ENCODE assay signal across 12 cellular contexts in the genomic region with DNA sequence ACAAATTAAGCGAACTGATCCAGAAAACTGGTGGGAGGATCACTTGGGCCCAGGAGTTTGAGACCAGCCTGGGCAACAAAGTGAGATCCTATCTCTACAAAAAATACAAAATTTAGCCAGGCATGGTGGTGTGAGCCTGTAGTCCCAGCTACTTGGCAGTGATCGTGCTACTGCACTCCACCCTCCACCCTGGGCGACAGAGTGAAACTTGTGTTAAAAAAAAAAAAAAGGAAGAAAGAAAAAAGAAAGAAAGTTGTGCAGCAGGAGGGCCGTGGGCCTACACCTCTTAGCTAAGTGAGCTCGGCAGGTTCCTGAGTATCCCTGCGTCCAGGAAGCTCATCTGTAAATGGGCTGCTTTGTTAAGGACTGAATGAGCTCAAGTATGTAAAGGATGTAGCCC. TPM values are rescaled to one million over a fixed set of nuclear protein-coding genes. Genes with fewer than 3 reads are reported as not detected.
DNase-seq lines count a peak whose midpoint lies in the region; ATAC-seq, FAIRE-seq and TF ChIP-seq lines count a peak whose summit lies in the region.
"Had no signal": no experiment of that assay in that cellular context is flagged by ENCODE, and none has a peak within 500 bp of the region (broad histone marks: within the 10 kb centered on the region; RNA-seq: fewer than 3 reads in every experiment).

No MANE protein-coding gene starts in this region.

- H3K79me2 ChIP-seq in OCI-LY1 (ENCODE audit: insufficient read depth, low read length) = no peaks in the 10 kb centered on the region

- 85 to 88% methylated on average over 5 to 6 of the region's 6 CpGs for WGBS in endodermal cell (ENCODE audit: insufficient coverage in 1 of 2, insufficient read length in 1 of 2), 2 experiments
- 71 to 84% methylated on average over 6 of the region's 6 CpGs for WGBS in sigmoid colon, 2 donors

- no peaks in the 10 kb centered on the region for H3K27me3 Mint-ChIP-seq in endodermal cell (ENCODE audit: insufficient read depth)
- H3K27me3 Mint-ChIP-seq: activated CD4-positive, alpha-beta T cell treated with anti-CD3 and anti-CD28 coated beads, Interleukin-2, amount 10 ng/mL, durations not matched to agents 7 days and 5 days; CD4-positive, alpha-beta memory T cell; progenitor cell of endocrine pancreas had no signal

- peak; percentile 41 for FAIRE-seq in GM18507 (lab: Jason Lieb, UNC)

- no peak overlapping the region for H3K4me3 Mint-ChIP-seq in endodermal cell
- H3K4me3 Mint-ChIP-seq: activated CD4-positive, alpha-beta T cell treated with anti-CD3 and anti-CD28 coated beads, Interleukin-2, amount 10 ng/mL, durations not matched to agents 7 days and 5 days; CD4-positive, alpha-beta memory T cell had no signal

- no peak for TF ChIP-seq EP300 in sigmoid colon (IDR thresholded peaks at IDR 0.05)

- no peaks in the 10 kb centered on the region for H3K9me3 Mint-ChIP-seq in endodermal cell
- H3K9me3 Mint-ChIP-seq: activated CD4-positive, alpha-beta T cell treated with anti-CD3 and anti-CD28 coated beads, Interleukin-2, amount 10 ng/mL, durations not matched to agents 7 days and 5 days; CD4-positive, alpha-beta memory T cell had no signal

- H3K4me1 Mint-ChIP-seq in endodermal cell = peaks cover 7% of the 10 kb centered on the region

- H3K36me3 Mint-ChIP-seq in endodermal cell (ENCODE audit: low read depth) = peaks cover 40% of the 10 kb centered on the region

- no peaks in the 10 kb centered on the region for H3K9me2 ChIP-seq in OCI-LY1 (ENCODE audit: low read depth, low read length)

- H2AFZ ChIP-seq in OCI-LY1 (ENCODE audit: low read length) = no peak overlapping the region

- TF ChIP-seq POLR2A in sigmoid colon (IDR thresholded peaks at IDR 0.05) = no peak

- no peak for TF ChIP-seq CTCF in OCI-LY1 (IDR thresholded peaks at IDR 0.05; ENCODE audit: low read length)
- TF ChIP-seq CTCF in endodermal cell (conservative IDR thresholded peaks at IDR 0.05) = no peak
- no peak for TF ChIP-seq CTCF in sigmoid colon (IDR thresholded peaks at IDR 0.05)
- no peak for TF ChIP-seq CTCF in lower lobe of right lung (IDR thresholded peaks at IDR 0.05)
- TF ChIP-seq CTCF in upper lobe of right lung (IDR thresholded peaks at IDR 0.05) = no peak

- H3K4me3 ChIP-seq in OCI-LY1 (ENCODE audit: low read depth, low read length, poor library complexity, severe bottlenecking) = no peak overlapping the region
- no peak overlapping the region for H3K4me3 ChIP-seq in endodermal cell (ENCODE audit: low read length)
- H3K4me3 ChIP-seq in sigmoid colon = no peak overlapping the region
- H3K4me3 ChIP-seq in lower lobe of right lung = no peak overlapping the region
- no peak overlapping the region for H3K4me3 ChIP-seq in upper lobe of right lung
- H3K4me3 ChIP-seq: body of pancreas had no signal

- no peak overlapping the region for H3K4me2 ChIP-seq in OCI-LY1 (ENCODE audit: low read length)

- H3K27me3 ChIP-seq in OCI-LY1 (ENCODE audit: insufficient read depth, low read length) (no peaks in the 10 kb centered on the region), endodermal cell (ENCODE audit: control insufficient read depth, insufficient read depth, low read length, poor library complexity, severe bottlenecking) (no peaks in the 10 kb centered on the region), sigmoid colon (no peaks in the 10 kb centered on the region), lower lobe of right lung (ENCODE audit: low read depth) (no peaks in the 10 kb centered on the region), upper lobe of right lung (no peaks in the 10 kb centered on the region)
- H3K27me3 ChIP-seq: body of pancreas had no signal

- H3K27ac Mint-ChIP-seq in endodermal cell = peak overlapping the region; percentile 53
- H3K27ac Mint-ChIP-seq: activated CD4-positive, alpha-beta T cell treated with anti-CD3 and anti-CD28 coated beads, Interleukin-2, amount 10 ng/mL, durations not matched to agents 7 days and 5 days; progenitor cell of endocrine pancreas had no signal

- peaks cover 36% of the 10 kb centered on the region for H3K36me3 ChIP-seq in OCI-LY1 (ENCODE audit: insufficient read depth, low read length)
- peaks cover 62% of the 10 kb centered on the region for H3K36me3 ChIP-seq in endodermal cell (ENCODE audit: control insufficient read depth, insufficient read depth, low read length)
- H3K36me3 ChIP-seq in sigmoid colon = peaks cover 13 to 43% (median 37%) of the 10 kb centered on the region in 4 donors
- H3K36me3 ChIP-seq in lower lobe of right lung = peaks cover 41% of the 10 kb centered on the region
- H3K36me3 ChIP-seq in upper lobe of right lung = peaks cover 39% of the 10 kb centered on the region

- no peaks in the 10 kb centered on the region for H4K20me1 ChIP-seq in OCI-LY1 (ENCODE audit: insufficient read depth, low read length)

- H3K27ac ChIP-seq in OCI-LY1 (ENCODE audit: low read depth, low read length, poor library complexity, severe bottlenecking) (peak overlapping the region; percentile 11), endodermal cell (ENCODE audit: low read depth, low read length) (no peak overlapping the region), sigmoid colon (peak overlapping the region in 3 of 4 donors; percentile 26 to 46 (median 39)), lower lobe of right lung (no peak overlapping the region), upper lobe of right lung (no peak overlapping the region)
- H3K27ac ChIP-seq: body of pancreas had no signal

- H3K9ac ChIP-seq in OCI-LY1 (ENCODE audit: low read length) = no peak overlapping the region
- H3K9ac ChIP-seq in endodermal cell (ENCODE audit: extremely low read depth, low read length, poor library complexity, severe bottlenecking) = no peak overlapping the region

- no peak for DNase-seq in GM18507 (ENCODE audit: extremely low spot score, insufficient read length, low read depth)
- DNase-seq in endodermal cell = no peak
- DNase-seq in sigmoid colon = no peak
- no peak for DNase-seq in NCI-H1436 treated with DMSO at 0.1 percent for 48 hours (lab: John Stamatoyannopoulos, UW)
- DNase-seq in lower lobe of right lung = no peak
- no peak for DNase-seq in upper lobe of right lung
- DNase-seq: activated CD4-positive, alpha-beta T cell treated with anti-CD3 and anti-CD28 coated beads, Interleukin-2, amount 10 ng/mL, durations not matched to agents 7 days and 5 days; body of pancreas; CD4-positive, alpha-beta memory T cell; NCI-H2029 treated with DMSO at 0.1 percent for 48 hours had no signal

- no peak for ATAC-seq in lower lobe of right lung
- ATAC-seq in upper lobe of right lung = no peak
- ATAC-seq: body of pancreas had no signal

- H3K9me3 ChIP-seq in OCI-LY1 (ENCODE audit: low read length) (no peaks in the 10 kb centered on the region), endodermal cell (ENCODE audit: control insufficient read depth, low read length) (no peaks in the 10 kb centered on the region), sigmoid colon (no peaks in the 10 kb centered on the region), lower lobe of right lung (no peaks in the 10 kb centered on the region), upper lobe of right lung (no peaks in the 10 kb centered on the region)
- H3K9me3 ChIP-seq: body of pancreas had no signal

- intact Hi-C loops in sigmoid colon (cut with DNase I) (no loop called here), lower lobe of right lung (cut with DNase I) (no loop called here), upper lobe of right lung (cut with DNase I) (no loop called here)

- no peaks in the 10 kb centered on the region for H3F3A ChIP-seq in OCI-LY1 (ENCODE audit: insufficient read depth, low read length)

- peaks cover 4% of the 10 kb centered on the region for H3K4me1 ChIP-seq in OCI-LY1 (ENCODE audit: insufficient read depth, low read length, severe bottlenecking)
- H3K4me1 ChIP-seq in endodermal cell (ENCODE audit: control insufficient read depth, insufficient read depth, low read length) = peaks cover 3% of the 10 kb centered on the region
- H3K4me1 ChIP-seq in sigmoid colon = peaks cover 0 to 33% (median 28%) of the 10 kb centered on the region in 4 donors
- H3K4me1 ChIP-seq in lower lobe of right lung = peaks cover 27% of the 10 kb centered on the region
- peaks cover 7% of the 10 kb centered on the region for H3K4me1 ChIP-seq in upper lobe of right lung
- H3K4me1 ChIP-seq: body of pancreas had no signal

RNA-seq across cellular contexts. Expression of a gene that starts 33.8 kb away (rescaled TPM):
- total RNA-seq in endodermal cell = 100 to 1,000 TPM; 691 to 720 TPM
- 358 TPM for polyA plus RNA-seq in endodermal cell (2013, experiment 1 of 2)
- 364 TPM for polyA plus RNA-seq in endodermal cell (2013, experiment 2 of 2)
- 10 to 100 TPM; 20.1 to 27.8 (median 25.1) TPM for total RNA-seq in sigmoid colon
- 10 to 100 TPM in 2 of 3 donors, 1 to 10 TPM in 1; 8.3 to 20.4 (median 13.2) TPM for polyA plus RNA-seq in sigmoid colon
- total RNA-seq in lower lobe of right lung = 43.8 TPM
- total RNA-seq in upper lobe of right lung = 52.5 TPM

Comparison
In these comparisons a context has a peak if more than half of its experiments do, and no peak if none do; other contexts are left out.
1. H3K27ac ChIP-seq: peak in OCI-LY1 (single experiment) and sigmoid colon (3 of 4); none in endodermal cell (single experiment), lower lobe of right lung (single experiment) and upper lobe of right lung (single experiment).
2. RNA of a gene that starts 33.8 kb away (total RNA-seq): 691 to 720 TPM in endodermal cell; 52.5 TPM in upper lobe of right lung (single experiment), 43.8 TPM in lower lobe of right lung (single experiment) and 20.1 to 27.8 TPM in sigmoid colon; every median in the first group is over 10 times any median in the second.